In the genomic region with DNA sequence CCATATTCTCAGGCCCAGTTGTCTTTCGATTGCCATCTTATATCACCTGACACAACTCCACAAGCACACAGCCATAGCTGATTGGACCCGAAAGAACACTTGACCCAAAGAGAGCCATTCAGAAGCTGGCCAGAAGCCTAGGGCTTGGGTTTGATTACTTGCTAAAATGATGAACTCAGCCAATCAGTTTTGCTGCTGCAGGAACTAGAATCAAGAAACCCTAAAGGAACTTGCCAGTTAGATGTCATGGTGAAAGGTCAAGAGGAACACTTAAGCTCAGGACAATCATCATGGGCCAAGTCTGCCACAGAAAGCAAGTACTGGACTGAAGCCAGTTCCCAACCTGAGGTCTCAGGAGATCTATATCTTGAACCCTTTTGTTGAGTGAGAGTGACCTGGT, we compare ENCODE assay signal across 31 cellular contexts.
"Had no signal": no experiment of that assay in that cellular context is flagged by ENCODE, and none has a peak within 500 bp of the region (broad histone marks: within the 10 kb centered on the region; RNA-seq: fewer than 3 reads in every experiment).

No MANE protein-coding gene starts in this region.

- H3K4me3 ChIP-seq: dorsolateral prefrontal cortex, esophagus squamous epithelium, heart right ventricle, left lung, mucosa of descending colon, pancreas, smooth muscle cell, suprapubic skin, vagina had no signal

- H3K27ac Mint-ChIP-seq: endodermal cell; mesothelial cell of epicardium; natural killer cell treated with Interleukin-12 subunit alpha and Interleukin-12 subunit beta and Interleukin-15 and Interleukin-18, amount 100 ng/mL, for 72 hours; progenitor cell of endocrine pancreas; stimulated activated naive CD8-positive, alpha-beta T cell treated with anti-CD3 and anti-CD28 coated beads, Interleukin-15, amount 100 ng/mL, for 72 hours had no signal

- DNase-seq: dorsolateral prefrontal cortex; effector CD8-positive, alpha-beta T cell; endodermal cell; erythroblast; esophagus squamous epithelium; foreskin melanocyte; glutamatergic neuron; heart right ventricle; hippocampal formation; left cardiac atrium; left lung; mesenchymal stem cell; mucosa of descending colon; naive B cell; pancreas; stimulated activated CD4-positive, alpha-beta T cell treated with anti-CD3 and anti-CD28 coated beads, Interleukin-12 subunit alpha, Interleukin-12 subunit beta, amount 100 ng/mL, for 4 hours; stimulated activated CD4-positive, alpha-beta T cell treated with anti-CD3 and anti-CD28 coated beads, Interleukin-1b, Interleukin-23, amount 100 ng/mL, for 48 hours; stimulated activated CD4-positive, alpha-beta T cell treated with anti-CD3 and anti-CD28 coated beads, Interleukin-4, amount 100 ng/mL, for 1 hour; stimulated activated CD8-positive, alpha-beta memory T cell treated with anti-CD3 and anti-CD28 coated beads, Interleukin-4, amount 100 ng/mL, for 48 hours; stimulated activated naive CD4-positive, alpha-beta T cell; stimulated activated naive CD8-positive, alpha-beta T cell treated with anti-CD3 and anti-CD28 coated beads, Interleukin-15, amount 100 ng/mL, for 72 hours; trophoblast cell had no signal

- H3K9me3 Mint-ChIP-seq: mesothelial cell of epicardium, neural crest cell had no signal

- H3K9me3 ChIP-seq: esophagus squamous epithelium, neutrophil, pancreas, suprapubic skin, vagina had no signal

- H3K27ac ChIP-seq: esophagus squamous epithelium, heart right ventricle, left lung, neutrophil, pancreas, suprapubic skin, vagina had no signal

- H3K4me3 Mint-ChIP-seq: endodermal cell; mesothelial cell of epicardium; naive B cell; natural killer cell treated with Interleukin-12 subunit alpha and Interleukin-12 subunit beta and Interleukin-15 and Interleukin-18, amount 100 ng/mL, for 72 hours; neural crest cell; stimulated activated naive CD8-positive, alpha-beta T cell treated with anti-CD3 and anti-CD28 coated beads, Interleukin-15, amount 100 ng/mL, for 72 hours had no signal

- H3K27me3 Mint-ChIP-seq: naive B cell; natural killer cell treated with Interleukin-12 subunit alpha and Interleukin-12 subunit beta and Interleukin-15 and Interleukin-18, amount 100 ng/mL, for 72 hours; progenitor cell of endocrine pancreas; stimulated activated naive CD8-positive, alpha-beta T cell treated with anti-CD3 and anti-CD28 coated beads, Interleukin-15, amount 100 ng/mL, for 72 hours had no signal

- H3K36me3 Mint-ChIP-seq: mesothelial cell of epicardium had no signal

- H3K27me3 ChIP-seq: dorsolateral prefrontal cortex, esophagus squamous epithelium, heart right ventricle, left lung, pancreas, suprapubic skin, vagina had no signal

- FAIRE-seq: islet of Langerhans had no signal

- H3K36me3 ChIP-seq: heart right ventricle, left lung, neutrophil, pancreas, vagina had no signal
